ENCODE assay signal across 1 cellular context in genomic region chr2:223060201-223060825, GRCh38.
TF ChIP-seq lines count a peak whose summit lies in the region.

No MANE protein-coding gene starts in this region.

TF ChIP-seq in IMR-90, 13 proteins besides CTCF, POLR2A, EP300 and RAD21:
- no peak for TF ChIP-seq ELK1 (IDR thresholded peaks at IDR 0.05; ENCODE audit: borderline replicate concordance, low read depth, low read length)
- TF ChIP-seq RCOR1 (IDR thresholded peaks at IDR 0.05; ENCODE audit: insufficient replicate concordance, low read length) = no peak
- TF ChIP-seq NFE2L2 (IDR thresholded peaks at IDR 0.05; ENCODE audit: low read depth, low read length) = no peak
